10 cellular contexts compared by ENCODE assay signal in the genomic region with DNA sequence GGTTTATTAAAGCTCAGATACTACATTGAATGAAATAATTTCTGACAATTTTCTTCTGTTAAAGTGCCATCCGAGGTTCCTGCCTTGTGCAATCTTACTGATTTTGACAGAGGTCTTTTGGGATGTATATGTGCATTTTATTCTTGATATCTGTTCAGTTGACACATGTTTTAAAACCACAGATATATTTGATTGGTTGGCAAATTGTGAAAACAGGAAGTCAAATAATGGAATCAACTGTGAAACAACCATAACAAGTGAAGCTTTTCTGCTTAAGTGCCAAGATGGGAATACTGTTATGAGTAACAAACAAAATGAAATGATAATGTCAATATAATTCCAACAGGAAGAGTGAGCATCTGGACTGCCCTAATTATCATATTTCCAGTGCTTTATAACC.
A peak's percentile ranks its signal among the peaks of the same experiment; 100 is the strongest.
DNase-seq lines count a peak whose midpoint lies in the region; ATAC-seq and TF ChIP-seq lines count a peak whose summit lies in the region.
"Had no signal": no experiment of that assay in that cellular context is flagged by ENCODE, and none has a peak within 500 bp of the region (broad histone marks: within the 10 kb centered on the region; RNA-seq: fewer than 3 reads in every experiment).

No MANE protein-coding gene starts in this region.

- H3K4me1 ChIP-seq in upper lobe of right lung = peaks cover 7% of the 10 kb centered on the region

- no peak for TF ChIP-seq CTCF in upper lobe of right lung (IDR thresholded peaks at IDR 0.05)
- no peak for TF ChIP-seq CTCF in GM20000 (IDR thresholded peaks at IDR 0.05; ENCODE audit: extremely low read depth, missing control alignments)

- ATAC-seq in upper lobe of right lung (no peak), GM19328 (IDR thresholded peaks at IDR 0.05; ENCODE audit: unreplicated experiment) (no peak), GM19452 (IDR thresholded peaks at IDR 0.05; ENCODE audit: unreplicated experiment) (no peak)

- peaks cover 41% of the 10 kb centered on the region for H3K4me1 Mint-ChIP-seq in activated naive CD4-positive, alpha-beta T cell treated with anti-CD3 and anti-CD28 coated beads, Interleukin-2, amount 50 U/mL, for 24 hours

- DNase-seq in activated naive CD4-positive, alpha-beta T cell treated with Interleukin-2 at 50 U/mL for 16 hours = no peak
- DNase-seq in SK-N-MC (ENCODE audit: low read depth, low spot score) (peak; percentile 47), dermis blood vessel endothelial cell (peak; percentile 14), upper lobe of right lung (no peak), GM20000 (ENCODE audit: low spot score) (no peak)
- DNase-seq: effector memory CD8-positive, alpha-beta T cell; nephron progenitor cell had no signal

- H3K36me3 ChIP-seq in SK-N-MC (ENCODE audit: insufficient read depth, low read length) (no peaks in the 10 kb centered on the region), upper lobe of right lung (no peaks in the 10 kb centered on the region)

- H3K36me3 Mint-ChIP-seq in activated naive CD4-positive, alpha-beta T cell treated with anti-CD3 and anti-CD28 coated beads, Interleukin-2, amount 50 U/mL, for 24 hours = no peaks in the 10 kb centered on the region

- H3K9me3 ChIP-seq in SK-N-MC (ENCODE audit: low read depth, low read length) (no peaks in the 10 kb centered on the region), upper lobe of right lung (no peaks in the 10 kb centered on the region)

- H3K4me3 Mint-ChIP-seq in activated naive CD4-positive, alpha-beta T cell treated with anti-CD3 and anti-CD28 coated beads, Interleukin-2, amount 50 U/mL, for 24 hours = peak overlapping the region; percentile 42
- H3K4me3 Mint-ChIP-seq: effector memory CD8-positive, alpha-beta T cell; nephron progenitor cell had no signal

- H3K27ac ChIP-seq in SK-N-MC (peak overlapping the region; percentile 48; the same call in 1 of the 2 replicates), upper lobe of right lung (peak overlapping the region; percentile 28)

- no peaks in the 10 kb centered on the region for H3K9me3 Mint-ChIP-seq in activated naive CD4-positive, alpha-beta T cell treated with anti-CD3 and anti-CD28 coated beads, Interleukin-2, amount 50 U/mL, for 24 hours
- H3K9me3 Mint-ChIP-seq: effector memory CD8-positive, alpha-beta T cell; nephron progenitor cell had no signal

- intact Hi-C loops in upper lobe of right lung (cut with DNase I) = no loop called here

- 0 out of 2 replicates have a peak overlapping the region, but pooled peaks have one; percentile 3 for H3K4me3 ChIP-seq in SK-N-MC
- H3K4me3 ChIP-seq in upper lobe of right lung = no peak overlapping the region

- H3K9ac ChIP-seq in SK-N-MC (ENCODE audit: insufficient read length) = no peak overlapping the region

- H3K27ac Mint-ChIP-seq in activated naive CD4-positive, alpha-beta T cell treated with anti-CD3 and anti-CD28 coated beads, Interleukin-2, amount 50 U/mL, for 24 hours = peak overlapping the region; percentile 77

- no peaks in the 10 kb centered on the region for H3K27me3 Mint-ChIP-seq in activated naive CD4-positive, alpha-beta T cell treated with anti-CD3 and anti-CD28 coated beads, Interleukin-2, amount 50 U/mL, for 24 hours

- no peaks in the 10 kb centered on the region for H3K27me3 ChIP-seq in upper lobe of right lung

Comparison
In these comparisons a context has a peak if more than half of its experiments do, and no peak if none do; other contexts are left out.
1. DNase-seq: peak in SK-N-MC (single experiment) and dermis blood vessel endothelial cell (single experiment); none in activated naive CD4-positive, alpha-beta T cell treated with Interleukin-2 at 50 U/mL for 16 hours (single experiment), upper lobe of right lung (single experiment) and GM20000 (single experiment).